Comparison of ENCODE assay signal across 8 cellular contexts in the genomic region with DNA sequence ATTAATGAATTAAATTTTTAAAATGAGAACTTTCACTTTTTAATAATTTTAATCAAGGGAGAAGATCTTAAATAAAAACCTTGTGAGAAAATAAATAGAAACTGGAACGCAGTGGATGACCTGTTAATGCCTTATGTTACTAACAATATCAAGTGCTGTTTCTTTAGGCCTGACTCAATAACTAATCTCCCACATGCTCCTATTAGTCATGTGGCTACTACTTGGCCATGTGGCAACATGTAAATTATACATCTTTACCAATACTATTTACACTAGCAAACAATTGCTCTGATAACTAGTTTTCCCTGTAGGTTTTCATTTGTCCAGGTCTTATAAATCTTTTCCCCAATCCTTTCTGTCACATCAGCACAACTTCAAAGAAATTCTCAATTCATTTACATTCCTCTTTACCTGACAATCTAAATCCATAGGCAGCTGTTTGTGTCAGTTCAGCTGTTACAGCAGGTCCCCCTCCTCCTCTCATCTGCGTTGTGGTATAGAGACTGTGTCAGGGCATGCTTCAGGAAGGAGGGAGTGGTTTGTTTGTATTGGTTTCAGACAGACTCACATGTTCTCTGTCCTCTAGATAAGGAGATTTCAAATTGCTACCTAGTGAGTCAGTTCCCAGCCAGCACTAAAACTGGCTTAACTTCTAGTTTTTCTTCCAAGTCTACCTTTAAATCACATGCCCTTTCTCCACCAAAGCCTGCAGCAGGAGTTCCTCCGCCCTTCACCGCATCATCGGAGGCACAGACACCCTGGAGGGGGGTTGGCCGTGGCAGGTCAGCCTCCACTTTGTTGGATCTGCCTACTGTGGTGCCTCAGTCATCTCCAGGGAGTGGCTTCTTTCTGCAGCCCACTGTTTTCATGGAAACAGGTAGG. TPM values are rescaled to one million over a fixed set of nuclear protein-coding genes. Genes with fewer than 3 reads are reported as not detected.
DNase-seq lines count a peak whose midpoint lies in the region; ATAC-seq, FAIRE-seq and TF ChIP-seq lines count a peak whose summit lies in the region.

No MANE protein-coding gene starts in this region.

- H3K9me3 Mint-ChIP-seq in endothelial cell (ENCODE audit: unreplicated experiment) = no peaks in the 10 kb centered on the region

- TF ChIP-seq POLR2A in A549 (IDR thresholded peaks at IDR 0.05; ENCODE audit: low read length) = no peak
- peak in 2 of 3 donors; percentile 23 to 40 for TF ChIP-seq POLR2A in body of pancreas (IDR thresholded peaks at IDR 0.05)

- H3F3A ChIP-seq in PC-3 (ENCODE audit: low read length, unreplicated experiment) = peaks cover 8% of the 10 kb centered on the region

- no peaks in the 10 kb centered on the region for H3K36me3 Mint-ChIP-seq in endothelial cell (ENCODE audit: low read depth, unreplicated experiment)

- H3K27me3 ChIP-seq in PC-3 (ENCODE audit: low read length) (no peaks in the 10 kb centered on the region), body of pancreas (no peaks in the 10 kb centered on the region), muscle layer of duodenum (ENCODE audit: low read depth, low read length) (no peaks in the 10 kb centered on the region), tibial artery (no peaks in the 10 kb centered on the region)

- ATAC-seq in A549 = peak; percentile 99
- peak; percentile 96 for ATAC-seq in GM18519 (IDR thresholded peaks at IDR 0.05; ENCODE audit: low FRiP score, unreplicated experiment)
- ATAC-seq in HG03196 (IDR thresholded peaks at IDR 0.05; ENCODE audit: unreplicated experiment) = peak; percentile 81
- peak; percentile 96 for ATAC-seq in PC-3
- peak; percentile 99 for ATAC-seq in body of pancreas

- H3K4me3 ChIP-seq in A549 = 0 out of 3 replicates have a peak overlapping the region, but pooled peaks have one; percentile 12
- H3K4me3 ChIP-seq in PC-3 (ENCODE audit: low read length) = peak overlapping the region; percentile 60
- H3K4me3 ChIP-seq in body of pancreas = no peak overlapping the region
- H3K4me3 ChIP-seq in muscle layer of duodenum (ENCODE audit: low read depth in 1 of 2, low read length in 2 of 2) = no peak overlapping the region
- H3K4me3 ChIP-seq in tibial artery = no peak overlapping the region

- H3K36me3 ChIP-seq in PC-3 (ENCODE audit: low read depth, low read length) (no peaks in the 10 kb centered on the region), body of pancreas (replicated peaks in 1 of 2; ENCODE audit: insufficient read depth in 1 of 2, low read depth in 2 of 2) (no peaks in the 10 kb centered on the region), muscle layer of duodenum (ENCODE audit: control insufficient read depth in 1 of 2, insufficient read depth in 2 of 2, low read length in 2 of 2) (no peaks in the 10 kb centered on the region), tibial artery (no peaks in the 10 kb centered on the region)

- H3K4me1 ChIP-seq in A549 (peaks cover 24% of the 10 kb centered on the region), PC-3 (ENCODE audit: insufficient read depth, low read length) (peaks cover 36% of the 10 kb centered on the region), body of pancreas (peaks cover 20% of the 10 kb centered on the region), muscle layer of duodenum (ENCODE audit: control insufficient read depth in 1 of 2, insufficient read depth in 2 of 2, low read length in 2 of 2) (peaks cover 0 to 6% of the 10 kb centered on the region in 2 donors), tibial artery (peaks cover 0 to 13% (median 0%) of the 10 kb centered on the region in 4 donors)

- peaks cover 1% of the 10 kb centered on the region for H3K27me3 Mint-ChIP-seq in endothelial cell (ENCODE audit: unreplicated experiment)

- FAIRE-seq in A549 (lab: Jason Lieb, UNC) = peak; percentile 39

- no peak overlapping the region for H3K4me3 Mint-ChIP-seq in endothelial cell (ENCODE audit: unreplicated experiment)

- peak; percentile 87 to 90 for DNase-seq in A549 (ENCODE audit: low read depth in 1 of 2, low spot score in 1 of 2)
- peak; percentile 98 for DNase-seq in PC-3
- peak; percentile 61 to 81 (median 65) for DNase-seq in body of pancreas
- DNase-seq in tibial artery = no peak
- DNase-seq in endothelial cell (ENCODE audit: low spot score) = no peak

- 5% methylated on average over 6 of the region's 6 CpGs for WGBS in A549 (ENCODE audit: missing lambda C conversion rate)
- WGBS in body of pancreas, 2 donors = 8 to 11% methylated on average over 6 of the region's 6 CpGs

- H3K79me2 ChIP-seq in PC-3 (ENCODE audit: low read length) = no peaks in the 10 kb centered on the region

- no peak for TF ChIP-seq CTCF in A549 (IDR thresholded peaks at IDR 0.05)
- TF ChIP-seq CTCF in PC-3 (conservative IDR thresholded peaks at IDR 0.05; ENCODE audit: low read depth, low read length) = no peak
- no peak for TF ChIP-seq CTCF in body of pancreas (IDR thresholded peaks at IDR 0.05)
- TF ChIP-seq CTCF in tibial artery (IDR thresholded peaks at IDR 0.05) = no peak
- TF ChIP-seq CTCF in endothelial cell (IDR thresholded peaks at IDR 0.05; ENCODE audit: unreplicated experiment) = no peak

- no peaks in the 10 kb centered on the region for H4K20me1 ChIP-seq in PC-3 (ENCODE audit: low read length)

- no peak overlapping the region for H3K27ac Mint-ChIP-seq in endothelial cell (ENCODE audit: unreplicated experiment)

- intact Hi-C loops in PC-3 (cut with micrococcal nuclease) (loop anchor here (1.0 kb wide), 3 partner anchors 11 to 32 kb away; a partner anchor contains a TSS), body of pancreas (cut with DNase I) (no loop called here), tibial artery (cut with DNase I; ENCODE audit: low total_unique reads) (no loop called here)

- H3K4me2 ChIP-seq in A549 (peak overlapping the region; percentile 73), PC-3 (ENCODE audit: low read length) (peak overlapping the region; percentile 88)

- peak overlapping the region; percentile 68 to 83 for H3K27ac ChIP-seq in A549
- H3K27ac ChIP-seq in PC-3 (ENCODE audit: low read length) = peak overlapping the region; percentile 99
- H3K27ac ChIP-seq in body of pancreas = peak overlapping the region; percentile 61 to 84 (median 76)
- peak overlapping the region; percentile 25 for H3K27ac ChIP-seq in muscle layer of duodenum (ENCODE audit: low read length)
- H3K27ac ChIP-seq in tibial artery = no peak overlapping the region

- H3K9me2 ChIP-seq in PC-3 (replicated peaks; ENCODE audit: low read length) = no peaks in the 10 kb centered on the region

- no peaks in the 10 kb centered on the region for H3K9me3 ChIP-seq in A549
- H3K9me3 ChIP-seq in PC-3 (ENCODE audit: low read length) = no peaks in the 10 kb centered on the region
- H3K9me3 ChIP-seq in body of pancreas = no peaks in the 10 kb centered on the region
- H3K9me3 ChIP-seq in muscle layer of duodenum (ENCODE audit: control insufficient read depth in 1 of 2, low read length in 2 of 2) = no peaks in the 10 kb centered on the region
- no peaks in the 10 kb centered on the region for H3K9me3 ChIP-seq in tibial artery

- TSS peak; percentile 85 for BruUV-seq in PC-3 (replicated peaks; lab: Mats Ljungman, UMichigan)

- TF ChIP-seq EP300 in A549 (IDR thresholded peaks at IDR 0.05) = peak; percentile 6 to 64; a peak in 1 of 5 replicates

- TF ChIP-seq RAD21 in A549 (conservative IDR thresholded peaks at IDR 0.05 in 1 of 2, IDR thresholded peaks at IDR 0.05 in 1 of 2) = peak; percentile 2 to 30; a peak in 1 of 5 replicates

- CTCF ChIA-PET in A549 (lab: Yijun Ruan, JAX) = no interaction called here
- CTCF ChIA-PET in PC-3 (lab: Charles Lee) = no interaction called here

- peak overlapping the region; percentile 88 for H3K9ac ChIP-seq in PC-3 (ENCODE audit: low read length)

- H2AFZ ChIP-seq in PC-3 (ENCODE audit: low read length) = peak overlapping the region; percentile 22

- H3K4me1 Mint-ChIP-seq in endothelial cell (ENCODE audit: unreplicated experiment) = peaks cover 8% of the 10 kb centered on the region

- POLR2A ChIA-PET in A549 (lab: Yijun Ruan, JAX) = interaction anchor here (1.0 kb wide), 1 partner anchor 12 kb away, joined by 4 read pairs; no protein-coding TSS in a partner anchor
- POLR2A ChIA-PET in PC-3 (lab: Charles Lee; ENCODE audit: unreplicated experiment) = interaction anchor here (0.6 kb wide), 1 partner anchor 848 kb away, joined by 3 read pairs; no protein-coding TSS in a partner anchor

TF ChIP-seq in A549, 52 proteins besides CTCF, POLR2A, EP300 and RAD21 (continues in another document):
- TF ChIP-seq HOXA7 (CRISPR knock-in tag; IDR thresholded peaks at IDR 0.05) (no peak), RFX5 (IDR thresholded peaks at IDR 0.05) (no peak), CBX8 (IDR thresholded peaks at IDR 0.05) (no peak), BHLHE40 (IDR thresholded peaks at IDR 0.05; ENCODE audit: low read depth, low read length) (no peak), EHF (CRISPR knock-in tag; IDR thresholded peaks at IDR 0.05) (no peak)

RNA-seq across cellular contexts. Expression of a gene that starts 11.3 kb away (rescaled TPM):
- polyA plus RNA-seq in A549 (2011; rRNA removed) (10.3 and 11.5 TPM in 2 replicates), A549 (2017; fragmentation: RNase III; extraction: RNeasy Plus Mini Kit Qiagen cat#74134 plus additional on column Dnase treatment) (7.0 to 7.7 TPM (median 7.5 TPM) in 3 replicates)
- 3.3 and 3.8 TPM in 2 replicates for polyA plus RNA-seq in A549 (2012; cell fraction: cytosol; rRNA removed)
- polyA plus RNA-seq in A549 (2012; cell fraction: nucleus; rRNA removed) = 3.2 and 9.3 TPM in 2 replicates
- 11.5 and 14.5 TPM in 2 replicates for polyA minus RNA-seq in A549 (2011; rRNA and poly(A)+ RNA removed)
- total RNA-seq in PC-3 (2014; rRNA removed) (14.8 and 16.7 TPM in 2 replicates), body of pancreas (100 to 1,000 TPM in 1 of 2 donors, 10 to 100 TPM in 1; 71.2 to 129 TPM), endothelial cell (ENCODE audit: unreplicated experiment) (8.3 TPM)

RNA-seq across cellular contexts. Expression of a gene that starts 40.3 kb away (rescaled TPM):
- polyA plus RNA-seq in A549 (2011; rRNA removed) = 0.04 TPM in 2 replicates
- 0.03 and 0.06 TPM in 2 replicates for polyA plus RNA-seq in A549 (2012; cell fraction: cytosol; rRNA removed)
- 0.04 TPM in 1 of 2 replicates, not detected in the other for polyA plus RNA-seq in A549 (2012; cell fraction: nucleus; rRNA removed)
- 0.05 to 0.09 TPM (median 0.05 TPM) in 3 replicates for polyA plus RNA-seq in A549 (2017; fragmentation: RNase III; extraction: RNeasy Plus Mini Kit Qiagen cat#74134 plus additional on column Dnase treatment)
- polyA minus RNA-seq in A549 (2011; rRNA and poly(A)+ RNA removed) = 0.10 TPM in 1 of 2 replicates, not detected in the other
- 0.33 TPM in 1 of 2 replicates, not detected in the other for total RNA-seq in PC-3 (2014; rRNA removed)
- total RNA-seq in body of pancreas = not detected
- total RNA-seq in endothelial cell (ENCODE audit: unreplicated experiment) = not detected

RNA-seq across cellular contexts. Expression of a gene that starts 58.2 kb away (rescaled TPM):
- polyA plus RNA-seq in A549 (2011; rRNA removed) (not detected in 2 replicates), A549 (2017; fragmentation: RNase III; extraction: RNeasy Plus Mini Kit Qiagen cat#74134 plus additional on column Dnase treatment) (not detected in 3 replicates)
- not detected in 2 replicates for polyA plus RNA-seq in A549 (2012; cell fraction: cytosol; rRNA removed)
- not detected in 2 replicates for polyA plus RNA-seq in A549 (2012; cell fraction: nucleus; rRNA removed)
- not detected in 2 replicates for polyA minus RNA-seq in A549 (2011; rRNA and poly(A)+ RNA removed)
- total RNA-seq in PC-3 (2014; rRNA removed) (not detected in 2 replicates), body of pancreas (not detected), endothelial cell (ENCODE audit: unreplicated experiment) (not detected)

Comparison
In these comparisons a context has a peak if more than half of its experiments do, and no peak if none do; other contexts are left out.
1. DNase-seq: peak in A549 (2 of 2), PC-3 (single experiment) and body of pancreas (4 of 4); none in tibial artery (0 of 2) and endothelial cell (single experiment).
2. H3K27ac ChIP-seq: peak in A549 (2 of 2), PC-3 (single experiment), body of pancreas (4 of 4) and muscle layer of duodenum (single experiment); none in tibial artery (0 of 2).
3. H3K4me3 ChIP-seq: peak in A549 (single experiment) and PC-3 (single experiment); none in body of pancreas (0 of 2), muscle layer of duodenum (0 of 2) and tibial artery (0 of 2).
4. Peak in every context shown above with its lines, with median percentiles within 50 percentile points of each other: ATAC-seq.